Comparison of ENCODE assay signal across 1 cellular context in the genomic region with DNA sequence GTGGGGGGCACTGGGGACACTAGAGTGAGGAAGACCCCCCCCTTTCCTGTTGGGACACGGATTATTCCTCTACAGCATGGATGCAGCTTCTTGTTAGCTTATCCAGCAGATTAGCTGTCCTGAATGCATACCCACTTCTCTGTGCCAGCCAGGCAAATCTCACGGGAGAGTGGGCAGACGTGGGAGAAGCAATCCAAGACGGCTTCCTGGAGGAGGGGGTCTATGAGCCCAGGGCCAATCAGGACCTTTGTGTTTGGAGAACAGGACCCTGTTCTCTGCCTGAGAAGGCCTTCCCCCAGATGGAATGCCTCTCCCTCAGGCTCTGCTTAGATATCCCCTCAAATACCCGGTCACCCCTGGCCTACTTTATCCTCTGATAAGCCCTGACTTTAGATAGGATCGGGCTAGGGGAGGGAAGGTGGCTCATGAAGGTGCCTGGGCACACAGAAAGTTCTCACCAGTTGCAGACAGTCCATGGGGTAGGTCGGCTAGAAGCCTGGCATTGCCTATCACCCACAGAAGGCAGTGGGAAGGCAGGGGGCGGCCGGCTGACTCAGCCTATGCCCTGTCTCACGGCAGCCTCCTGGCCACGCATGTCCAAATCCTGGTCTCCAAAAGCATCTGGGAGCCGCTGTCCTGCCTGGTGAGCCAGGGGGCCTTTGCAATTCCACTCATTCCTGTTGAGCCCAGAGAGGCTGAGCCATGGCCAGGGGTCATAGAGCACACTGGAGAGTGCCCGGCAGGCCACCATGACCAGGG.
TF ChIP-seq lines count a peak whose summit lies in the region.

No MANE protein-coding gene starts in this region.

TF ChIP-seq in GM23338, 12 proteins besides CTCF, POLR2A, EP300 and RAD21:
- TF ChIP-seq, protein P1, sequence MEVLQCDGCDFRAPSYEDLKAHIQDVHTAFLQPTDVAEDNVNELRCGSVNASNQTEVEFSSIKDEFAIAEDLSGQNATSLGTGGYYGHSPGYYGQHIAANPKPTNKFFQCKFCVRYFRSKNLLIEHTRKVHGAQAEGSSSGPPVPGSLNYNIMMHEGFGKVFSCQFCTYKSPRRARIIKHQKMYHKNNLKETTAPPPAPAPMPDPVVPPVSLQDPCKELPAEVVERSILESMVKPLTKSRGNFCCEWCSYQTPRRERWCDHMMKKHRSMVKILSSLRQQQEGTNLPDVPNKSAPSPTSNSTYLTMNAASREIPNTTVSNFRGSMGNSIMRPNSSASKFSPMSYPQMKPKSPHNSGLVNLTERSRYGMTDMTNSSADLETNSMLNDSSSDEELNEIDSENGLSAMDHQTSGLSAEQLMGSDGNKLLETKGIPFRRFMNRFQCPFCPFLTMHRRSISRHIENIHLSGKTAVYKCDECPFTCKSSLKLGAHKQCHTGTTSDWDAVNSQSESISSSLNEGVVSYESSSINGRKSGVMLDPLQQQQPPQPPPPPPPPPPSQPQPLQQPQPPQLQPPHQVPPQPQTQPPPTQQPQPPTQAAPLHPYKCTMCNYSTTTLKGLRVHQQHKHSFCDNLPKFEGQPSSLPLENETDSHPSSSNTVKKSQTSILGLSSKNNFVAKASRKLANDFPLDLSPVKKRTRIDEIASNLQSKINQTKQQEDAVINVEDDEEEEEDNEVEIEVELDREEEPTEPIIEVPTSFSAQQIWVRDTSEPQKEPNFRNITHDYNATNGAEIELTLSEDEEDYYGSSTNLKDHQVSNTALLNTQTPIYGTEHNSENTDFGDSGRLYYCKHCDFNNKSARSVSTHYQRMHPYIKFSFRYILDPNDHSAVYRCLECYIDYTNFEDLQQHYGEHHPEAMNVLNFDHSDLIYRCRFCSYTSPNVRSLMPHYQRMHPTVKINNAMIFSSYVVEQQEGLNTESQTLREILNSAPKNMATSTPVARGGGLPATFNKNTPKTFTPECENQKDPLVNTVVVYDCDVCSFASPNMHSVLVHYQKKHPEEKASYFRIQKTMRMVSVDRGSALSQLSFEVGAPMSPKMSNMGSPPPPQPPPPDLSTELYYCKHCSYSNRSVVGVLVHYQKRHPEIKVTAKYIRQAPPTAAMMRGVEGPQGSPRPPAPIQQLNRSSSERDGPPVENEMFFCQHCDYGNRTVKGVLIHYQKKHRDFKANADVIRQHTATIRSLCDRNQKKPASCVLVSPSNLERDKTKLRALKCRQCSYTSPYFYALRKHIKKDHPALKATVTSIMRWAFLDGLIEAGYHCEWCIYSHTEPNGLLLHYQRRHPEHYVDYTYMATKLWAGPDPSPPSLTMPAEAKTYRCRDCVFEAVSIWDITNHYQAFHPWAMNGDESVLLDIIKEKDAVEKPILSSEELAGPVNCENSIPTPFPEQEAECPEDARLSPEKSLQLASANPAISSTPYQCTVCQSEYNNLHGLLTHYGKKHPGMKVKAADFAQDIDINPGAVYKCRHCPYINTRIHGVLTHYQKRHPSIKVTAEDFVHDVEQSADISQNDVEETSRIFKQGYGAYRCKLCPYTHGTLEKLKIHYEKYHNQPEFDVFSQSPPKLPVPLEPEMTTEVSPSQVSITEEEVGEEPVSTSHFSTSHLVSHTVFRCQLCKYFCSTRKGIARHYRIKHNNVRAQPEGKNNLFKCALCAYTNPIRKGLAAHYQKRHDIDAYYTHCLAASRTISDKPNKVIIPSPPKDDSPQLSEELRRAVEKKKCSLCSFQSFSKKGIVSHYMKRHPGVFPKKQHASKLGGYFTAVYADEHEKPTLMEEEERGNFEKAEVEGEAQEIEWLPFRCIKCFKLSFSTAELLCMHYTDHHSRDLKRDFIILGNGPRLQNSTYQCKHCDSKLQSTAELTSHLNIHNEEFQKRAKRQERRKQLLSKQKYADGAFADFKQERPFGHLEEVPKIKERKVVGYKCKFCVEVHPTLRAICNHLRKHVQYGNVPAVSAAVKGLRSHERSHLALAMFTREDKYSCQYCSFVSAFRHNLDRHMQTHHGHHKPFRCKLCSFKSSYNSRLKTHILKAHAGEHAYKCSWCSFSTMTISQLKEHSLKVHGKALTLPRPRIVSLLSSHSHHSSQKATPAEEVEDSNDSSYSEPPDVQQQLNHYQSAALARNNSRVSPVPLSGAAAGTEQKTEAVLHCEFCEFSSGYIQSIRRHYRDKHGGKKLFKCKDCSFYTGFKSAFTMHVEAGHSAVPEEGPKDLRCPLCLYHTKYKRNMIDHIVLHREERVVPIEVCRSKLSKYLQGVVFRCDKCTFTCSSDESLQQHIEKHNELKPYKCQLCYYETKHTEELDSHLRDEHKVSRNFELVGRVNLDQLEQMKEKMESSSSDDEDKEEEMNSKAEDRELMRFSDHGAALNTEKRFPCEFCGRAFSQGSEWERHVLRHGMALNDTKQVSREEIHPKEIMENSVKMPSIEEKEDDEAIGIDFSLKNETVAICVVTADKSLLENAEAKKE (CRISPR knock-in tag; IDR thresholded peaks at IDR 0.05), result no peak
- no peak for TF ChIP-seq ZNF114 (CRISPR knock-in tag; IDR thresholded peaks at IDR 0.05)
- no peak for TF ChIP-seq NANOG (IDR thresholded peaks at IDR 0.05; ENCODE audit: borderline replicate concordance)
TF ChIP-seq in GM23338: peak in this region for 0.
